ENCODE assay signal across 12 cellular contexts in the genomic region with DNA sequence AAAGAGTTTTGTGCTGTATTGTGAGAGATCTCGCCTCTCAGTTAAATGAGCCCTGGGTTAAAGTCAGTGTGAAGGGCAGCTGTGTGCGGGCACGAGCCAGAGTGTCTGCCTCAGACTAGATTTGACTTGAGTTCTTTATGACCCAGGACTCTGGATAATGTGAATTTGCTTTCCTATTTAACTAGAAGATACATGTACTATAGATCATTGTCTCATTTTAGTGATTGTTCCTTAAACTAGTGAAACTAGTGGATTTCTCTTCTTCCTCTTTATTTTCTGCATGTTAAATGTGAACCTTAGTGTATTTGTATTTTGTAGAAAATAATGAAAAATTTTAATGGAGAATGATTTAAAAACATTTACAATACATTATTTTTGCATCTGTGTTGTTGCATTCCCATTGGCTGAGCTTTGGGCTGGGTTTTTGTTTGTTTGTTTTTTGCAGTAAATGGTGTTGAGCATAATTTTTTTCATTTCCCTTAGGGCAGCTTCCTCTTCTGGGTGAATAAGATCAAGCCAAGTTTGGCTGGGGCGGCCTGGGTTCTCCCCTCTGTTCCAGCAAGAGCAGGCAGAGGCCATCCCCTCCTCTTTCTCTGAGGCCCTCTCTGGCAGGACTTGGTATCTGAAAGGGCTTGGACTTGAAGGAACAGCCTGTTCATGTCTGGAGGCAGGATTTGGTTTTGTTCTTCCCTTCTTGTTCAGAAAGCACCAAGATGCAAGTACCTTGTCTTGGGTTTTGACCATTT. TPM values are rescaled to one million over a fixed set of nuclear protein-coding genes. Genes with fewer than 3 reads are reported as not detected.
A peak's percentile ranks its signal among the peaks of the same experiment; 100 is the strongest.
DNase-seq lines count a peak whose midpoint lies in the region; ATAC-seq and TF ChIP-seq lines count a peak whose summit lies in the region.
"Had no signal": no experiment of that assay in that cellular context is flagged by ENCODE, and none has a peak within 500 bp of the region (broad histone marks: within the 10 kb centered on the region; RNA-seq: fewer than 3 reads in every experiment).

No MANE protein-coding gene starts in this region.

- H3K9me3 ChIP-seq in lower lobe of right lung: no peaks in the 10 kb centered on the region
- H3K9me3 ChIP-seq: psoas muscle had no signal

- H3K4me1 ChIP-seq in lower lobe of right lung: peaks cover 11% of the 10 kb centered on the region
- H3K4me1 ChIP-seq: psoas muscle had no signal

- ATAC-seq in HG02678 (IDR thresholded peaks at IDR 0.05; ENCODE audit: unreplicated experiment): peak; percentile 22
- peak; percentile 26 to 35 for ATAC-seq in lower lobe of right lung
- ATAC-seq: psoas muscle had no signal

- intact Hi-C loops in lower lobe of right lung (cut with DNase I): no loop called here

- no peaks in the 10 kb centered on the region for H3K27me3 ChIP-seq in lower lobe of right lung (ENCODE audit: low read depth)

- no peak overlapping the region for H3K4me3 ChIP-seq in lower lobe of right lung
- H3K4me3 ChIP-seq: GM23248, psoas muscle had no signal

- TF ChIP-seq CTCF in GM10266 (IDR thresholded peaks at IDR 0.05; ENCODE audit: control insufficient read depth, insufficient read depth, low read depth, missing control alignments) (peak; percentile 24), lower lobe of right lung (IDR thresholded peaks at IDR 0.05) (no peak)

- no peak for DNase-seq in GM10266 (ENCODE audit: extremely low spot score)
- peak; percentile 39 for DNase-seq in SK-MEL-5 (ENCODE audit: low read depth, low spot score)
- DNase-seq in lower lobe of right lung: peak; percentile 54
- DNase-seq in glomerular visceral epithelial cell (ENCODE audit: extremely low spot score): no peak
- DNase-seq in ACHN: no peak
- no peak for DNase-seq in NCI-H1092 (lab: John Stamatoyannopoulos, UW)
- DNase-seq in activated CD4-positive, alpha-beta T cell treated with anti-CD3 and anti-CD28 coated beads, Interleukin-2, amount 50 U/mL, for 4 hours: no peak
- DNase-seq: GM23248, psoas muscle had no signal

- in situ Hi-C loops in SK-MEL-5 (cut with HindIII; ENCODE audit: low pct_unique_long_range_greater_than_20kb, low sequenced_read_pairs) (no loop called here), ACHN (cut with HindIII; ENCODE audit: low pct_ligation_motif_present, low pct_unique_long_range_greater_than_20kb, low sequenced_read_pairs) (no loop called here)

- H3K36me3 ChIP-seq in lower lobe of right lung: peaks cover 6% of the 10 kb centered on the region

- H3K27ac ChIP-seq in lower lobe of right lung: no peak overlapping the region
- H3K27ac ChIP-seq: GM23248, psoas muscle had no signal

RNA-seq across cellular contexts. Expression of a gene that starts 15.0 kb away (rescaled TPM):
- total RNA-seq in SK-MEL-5 (2014; rRNA removed; shearing (Covaris generic)): not detected in 2 replicates
- not detected in 2 replicates for polyA plus RNA-seq in SK-MEL-5 (2015; cell fraction: cytosol; rRNA removed)
- polyA plus RNA-seq in SK-MEL-5 (2015; cell fraction: nucleus; rRNA removed): 0.08 TPM in 1 of 2 replicates, not detected in the other
- 1.5 TPM for total RNA-seq in lower lobe of right lung
- total RNA-seq: dermis microvascular lymphatic vessel endothelial cell, GM23248, psoas muscle, RPMI7951 had no signal

RNA-seq across cellular contexts. Expression of a gene that starts 31.8 kb away (rescaled TPM):
- total RNA-seq in SK-MEL-5 (2014; rRNA removed; shearing (Covaris generic)): 11.0 and 12.4 TPM in 2 replicates
- 8.6 and 11.3 TPM in 2 replicates for polyA plus RNA-seq in SK-MEL-5 (2015; cell fraction: cytosol; rRNA removed)
- 31.7 and 41.6 TPM in 2 replicates for polyA plus RNA-seq in SK-MEL-5 (2015; cell fraction: nucleus; rRNA removed)
- total RNA-seq in lower lobe of right lung: 16.4 TPM

Comparison
In these comparisons a context has a peak if more than half of its experiments do, and no peak if none do; other contexts are left out.
1. DNase-seq: peak in SK-MEL-5 (single experiment) and lower lobe of right lung (single experiment); none in GM10266 (single experiment), glomerular visceral epithelial cell (single experiment), ACHN (single experiment), NCI-H1092 (single experiment) and activated CD4-positive, alpha-beta T cell treated with anti-CD3 and anti-CD28 coated beads, Interleukin-2, amount 50 U/mL, for 4 hours (0 of 2).